Comparison of ENCODE assay signal across 10 cellular contexts in genomic region chr1:59016390-59016789, GRCh38.
DNase-seq lines count a peak whose midpoint lies in the region; ATAC-seq, FAIRE-seq and TF ChIP-seq lines count a peak whose summit lies in the region.
"Had no signal": no experiment of that assay in that cellular context is flagged by ENCODE, and none has a peak within 500 bp of the region (broad histone marks: within the 10 kb centered on the region; RNA-seq: fewer than 3 reads in every experiment).

No MANE protein-coding gene starts in this region.

- peak; percentile 17 for ATAC-seq in foreskin keratinocyte
- ATAC-seq in HG03196 (IDR thresholded peaks at IDR 0.05; ENCODE audit: unreplicated experiment): no peak
- ATAC-seq: gastroesophageal sphincter had no signal

- H3K36me3 ChIP-seq in breast epithelium (no peaks in the 10 kb centered on the region), OCI-LY7 (ENCODE audit: insufficient read depth, low read length) (no peaks in the 10 kb centered on the region), small intestine (ENCODE audit: control insufficient read depth in 2 of 2, insufficient read depth in 2 of 2, low read length in 2 of 2) (no peaks in the 10 kb centered on the region)
- H3K36me3 ChIP-seq: gastroesophageal sphincter had no signal

- no peaks in the 10 kb centered on the region for H3K4me1 ChIP-seq in breast epithelium
- H3K4me1 ChIP-seq in OCI-LY7 (ENCODE audit: insufficient read depth, low read length, poor library complexity, severe bottlenecking): peaks cover 22% of the 10 kb centered on the region
- peaks cover 19% of the 10 kb centered on the region for H3K4me1 ChIP-seq in foreskin keratinocyte
- H3K4me1 ChIP-seq in small intestine (ENCODE audit: control insufficient read depth in 2 of 2, insufficient read depth in 1 of 2, low read depth in 1 of 2, low read length in 1 of 2): peaks cover 8 to 13% of the 10 kb centered on the region in 2 donors

- no peak overlapping the region for H2AFZ ChIP-seq in OCI-LY7 (ENCODE audit: low read length)

- H3K4me2 ChIP-seq in OCI-LY7 (ENCODE audit: low read length): no peak overlapping the region

- peaks cover 37% of the 10 kb centered on the region for H3K4me1 Mint-ChIP-seq in MCF 10A (ENCODE audit: insufficient read depth, unreplicated experiment)
- peaks cover 38% of the 10 kb centered on the region for H3K4me1 Mint-ChIP-seq in activated T-cell treated with anti-CD3 and anti-CD28 coated beads, Interleukin-2, amount 50 U/mL, for 24 hours (ENCODE audit: low read depth)

- POLR2A ChIA-PET in MCF 10A (lab: Yijun Ruan, JAX) (interaction anchor here (0.6 to 1.1 kb wide), 5 partner anchors 45 to 291 kb away, joined by 3 to 4 read pairs (median 3); partner anchors contain the start of gene JUN), OCI-LY7 (lab: Charles Lee) (no interaction called here)

- DNase-seq in MCF 10A (ENCODE audit: unreplicated experiment): peak; percentile 20
- no peak for DNase-seq in breast epithelium (ENCODE audit: low spot score in 2 of 2)
- DNase-seq in OCI-LY7 (ENCODE audit: low spot score): peak; percentile 25
- peak in 1 of 2 donors; percentile 56 for DNase-seq in foreskin keratinocyte
- no peak for DNase-seq in small intestine
- DNase-seq in activated T-cell treated with anti-CD3 and anti-CD28 coated beads, Interleukin-2, amount 50 U/mL, for 24 hours: no peak
- no peak for DNase-seq in DMS114 treated with DMSO at 0.1 percent for 48 hours (lab: John Stamatoyannopoulos, UW; ENCODE audit: unreplicated experiment)

- H3K27ac Mint-ChIP-seq in MCF 10A (ENCODE audit: low read depth, unreplicated experiment): peak overlapping the region; percentile 50
- H3K27ac Mint-ChIP-seq in activated T-cell treated with anti-CD3 and anti-CD28 coated beads, Interleukin-2, amount 50 U/mL, for 24 hours: no peak overlapping the region
- H3K27ac Mint-ChIP-seq: activated naive CD8-positive, alpha-beta T cell had no signal

- no peaks in the 10 kb centered on the region for H3K9me2 ChIP-seq in OCI-LY7 (ENCODE audit: insufficient read depth, low read length)

- TF ChIP-seq POLR2A in breast epithelium (IDR thresholded peaks at IDR 0.05): no peak

- H3K27ac ChIP-seq in breast epithelium (no peak overlapping the region), OCI-LY7 (ENCODE audit: low read depth, low read length, poor library complexity, severe bottlenecking) (no peak overlapping the region), foreskin keratinocyte (peak overlapping the region; percentile 88), small intestine (ENCODE audit: low read depth in 1 of 2, low read length in 1 of 2) (no peak overlapping the region)
- H3K27ac ChIP-seq: gastroesophageal sphincter had no signal

- no peak overlapping the region for H3K4me3 Mint-ChIP-seq in MCF 10A (ENCODE audit: unreplicated experiment)
- H3K4me3 Mint-ChIP-seq in activated T-cell treated with anti-CD3 and anti-CD28 coated beads, Interleukin-2, amount 50 U/mL, for 24 hours: no peak overlapping the region
- H3K4me3 Mint-ChIP-seq: activated naive CD8-positive, alpha-beta T cell had no signal

- BruUV-seq in MCF 10A (replicated peaks; lab: Mats Ljungman, UMichigan) (no TSS peak), OCI-LY7 (replicated peaks; lab: Mats Ljungman, UMichigan) (no TSS peak)

- FAIRE-seq in small intestine (lab: Jason Lieb, UNC): no peak

- TF ChIP-seq CTCF in MCF 10A (IDR thresholded peaks at IDR 0.05; ENCODE audit: unreplicated experiment) (no peak), breast epithelium (IDR thresholded peaks at IDR 0.05) (no peak), OCI-LY7 (conservative IDR thresholded peaks at IDR 0.05; ENCODE audit: low read length) (no peak), foreskin keratinocyte (conservative IDR thresholded peaks at IDR 0.05) (peak; percentile 50)

- CTCF ChIA-PET in MCF 10A (lab: Yijun Ruan, JAX) (interaction anchor here (0.6 to 0.8 kb wide), 2 partner anchors 39 to 933 kb away, joined by 3 read pairs; no protein-coding TSS in a partner anchor), OCI-LY7 (lab: Charles Lee; ENCODE audit: unreplicated experiment) (no interaction called here)

- no peaks in the 10 kb centered on the region for H3K27me3 ChIP-seq in breast epithelium
- H3K27me3 ChIP-seq in foreskin keratinocyte: no peaks in the 10 kb centered on the region
- no peaks in the 10 kb centered on the region for H3K27me3 ChIP-seq in small intestine (ENCODE audit: control insufficient read depth in 2 of 2, insufficient read depth in 2 of 2, low read length in 2 of 2)
- H3K27me3 ChIP-seq: gastroesophageal sphincter had no signal

- H4K20me1 ChIP-seq in OCI-LY7 (ENCODE audit: insufficient read depth, low read length): no peaks in the 10 kb centered on the region

- H3K27me3 Mint-ChIP-seq in MCF 10A (ENCODE audit: insufficient read depth, unreplicated experiment): no peaks in the 10 kb centered on the region
- no peaks in the 10 kb centered on the region for H3K27me3 Mint-ChIP-seq in activated T-cell treated with anti-CD3 and anti-CD28 coated beads, Interleukin-2, amount 50 U/mL, for 24 hours
- H3K27me3 Mint-ChIP-seq: activated naive CD8-positive, alpha-beta T cell had no signal

- H3K9me3 ChIP-seq in breast epithelium (no peaks in the 10 kb centered on the region), OCI-LY7 (ENCODE audit: low read length) (no peaks in the 10 kb centered on the region), small intestine (ENCODE audit: control insufficient read depth, low read depth) (no peaks in the 10 kb centered on the region)
- H3K9me3 ChIP-seq: gastroesophageal sphincter had no signal

- 93 to 95% (median 94%) methylated on average over 2 of the region's 2 CpGs for WGBS in small intestine, 3 donors

- no peaks in the 10 kb centered on the region for H3K36me3 Mint-ChIP-seq in MCF 10A (ENCODE audit: insufficient read depth, unreplicated experiment)
- no peaks in the 10 kb centered on the region for H3K36me3 Mint-ChIP-seq in activated T-cell treated with anti-CD3 and anti-CD28 coated beads, Interleukin-2, amount 50 U/mL, for 24 hours (ENCODE audit: low read depth)

- intact Hi-C loops in MCF 10A (cut with micrococcal nuclease): loop anchor here (10.0 kb wide), 1 partner anchor 202 kb away; no protein-coding TSS in a partner anchor
- intact Hi-C loops in breast epithelium (cut with DNase I; ENCODE audit: low total_unique reads): no loop called here
- intact Hi-C loops in OCI-LY7 (cut with micrococcal nuclease; ENCODE audit: unreplicated experiment): no loop called here

- H3K79me2 ChIP-seq in OCI-LY7 (ENCODE audit: insufficient read depth, low read depth, low read length): no peaks in the 10 kb centered on the region

- H3K9me3 Mint-ChIP-seq in MCF 10A (ENCODE audit: unreplicated experiment): no peaks in the 10 kb centered on the region
- peaks cover 5% of the 10 kb centered on the region for H3K9me3 Mint-ChIP-seq in activated T-cell treated with anti-CD3 and anti-CD28 coated beads, Interleukin-2, amount 50 U/mL, for 24 hours

- H3K4me3 ChIP-seq in breast epithelium: no peak overlapping the region
- H3K4me3 ChIP-seq in OCI-LY7 (ENCODE audit: low read depth, low read length, poor library complexity, severe bottlenecking): no peak overlapping the region
- H3K4me3 ChIP-seq in small intestine (ENCODE audit: low read depth in 1 of 2, low read length in 2 of 2): no peak overlapping the region
- H3K4me3 ChIP-seq: gastroesophageal sphincter had no signal

Comparison
In these comparisons a context has a peak if more than half of its experiments do, and no peak if none do; other contexts are left out.
1. DNase-seq: peak in MCF 10A (single experiment) and OCI-LY7 (single experiment); none in breast epithelium (0 of 2), small intestine (single experiment), activated T-cell treated with anti-CD3 and anti-CD28 coated beads, Interleukin-2, amount 50 U/mL, for 24 hours (single experiment) and DMS114 treated with DMSO at 0.1 percent for 48 hours (single experiment).